Comparison of ENCODE assay signal across 8 cellular contexts in genomic region chr12:100573499-100574261, GRCh38. TPM values are rescaled to one million over a fixed set of nuclear protein-coding genes. Genes with fewer than 3 reads are reported as not detected.
DNase-seq lines count a peak whose midpoint lies in the region; ATAC-seq, FAIRE-seq and TF ChIP-seq lines count a peak whose summit lies in the region.

TSS of gene GAS2L3 (plus strand) at chr12:100573684. CDS start at chr12:100594905, 21,221 bp downstream.

- H3K4me3 ChIP-seq in K562 (peak within 1 kb of the TSS; percentile 54), rectal smooth muscle tissue (ENCODE audit: low read length) (peak within 1 kb of the TSS; percentile 70)

- peak within 1 kb of the TSS; percentile 91 for H2AFZ ChIP-seq in K562 (ENCODE audit: low read depth, low read length)

- POLR2A ChIA-PET in K562 (lab: Yijun Ruan, JAX): interaction anchor here (0.6 to 0.8 kb wide), 2 partner anchors 21 to 1339 kb away, joined by 3 read pairs; no protein-coding TSS in a partner anchor

- CTCF ChIA-PET in K562 (lab: Yijun Ruan, JAX; ENCODE audit: low intra/inter-chr PET ratio): no interaction called here

- H3K9me3 ChIP-seq in K562 (replicated peaks; ENCODE audit: control insufficient read depth, insufficient read depth, low read depth, low read length): no peaks in the 10 kb centered on the region

- H3K4me1 ChIP-seq in K562 (replicated peaks in 1 of 2; ENCODE audit: control insufficient read depth in 2 of 2, insufficient read depth in 2 of 2, low read length in 2 of 2) (peaks cover 0 to 10% of the 10 kb centered on the region in 2 experiments; a peak in 3 of 5 replicates), rectal smooth muscle tissue (ENCODE audit: control insufficient read depth, insufficient read depth, low read length) (peaks cover 7% of the 10 kb centered on the region)

- H3K27ac ChIP-seq in K562 (ENCODE audit: extremely low read depth, low read depth, low read length) (peak within 1 kb of the TSS; percentile 64), rectal smooth muscle tissue (ENCODE audit: low read depth, low read length) (peak within 1 kb of the TSS; percentile 21)

- no peaks in the 10 kb centered on the region for H3K36me3 ChIP-seq in K562 (ENCODE audit: control insufficient read depth, insufficient read depth, low read length)
- no peaks in the 10 kb centered on the region for H3K36me3 ChIP-seq in rectal smooth muscle tissue (ENCODE audit: control insufficient read depth, insufficient read depth, low read length)

- TF ChIP-seq POLR2A in GM12891 (IDR thresholded peaks at IDR 0.05; ENCODE audit: low read depth, low read length) (no peak), K562 (conservative IDR thresholded peaks at IDR 0.05) (peak; percentile 51)

- in situ Hi-C loops in K562 (cut with MboI): loop anchor here (10.0 kb wide), 1 partner anchor 329 kb away; no protein-coding TSS in a partner anchor

- H3K9ac ChIP-seq in K562 (ENCODE audit: insufficient read depth in 1 of 2, low read depth in 2 of 2, low read length in 2 of 2): peak within 1 kb of the TSS; percentile 44 to 86; a peak in 3 of 4 replicates
- peak within 1 kb of the TSS; percentile 16 for H3K9ac ChIP-seq in rectal smooth muscle tissue (ENCODE audit: low read length)

- H3K27me3 ChIP-seq in K562 (ENCODE audit: control insufficient read depth in 2 of 2, insufficient read depth in 2 of 2, low read length in 2 of 2) (no peaks in the 10 kb centered on the region), rectal smooth muscle tissue (ENCODE audit: control insufficient read depth, insufficient read depth, low read length) (no peaks in the 10 kb centered on the region)

- intact Hi-C loops in K562 (cut with micrococcal nuclease): no loop called here

- DNase-seq in GM12891 (ENCODE audit: insufficient read length, low spot score): peak; percentile 68
- DNase-seq in NCI-H1105 (lab: John Stamatoyannopoulos, UW): peak; percentile 93
- peak in 4 of 5 donors; percentile 15 to 74 (median 34) for DNase-seq in T-helper 1 cell
- peak; percentile 84 to 88 (median 85) for DNase-seq in K562 (ENCODE audit: extremely low read depth in 1 of 4, low spot score in 3 of 4)
- DNase-seq in hypothalamus (lab: John Stamatoyannopoulos, UW): peak in 50 of 51 donors; percentile 7 to 86 (median 68)
- DNase-seq in OCI-M2 (lab: John Stamatoyannopoulos, UW; ENCODE audit: unreplicated experiment): no peak

- 26% methylated on average over 16 of the region's 63 CpGs for WGBS in K562 (ENCODE audit: insufficient coverage, low coverage, missing lambda C conversion rate)

- TSS peak; percentile 49 for BruUV-seq in K562 (replicated peaks; lab: Mats Ljungman, UMichigan)

- no peak for TF ChIP-seq RAD21 in K562 (CRISPR knock-in tag; conservative IDR thresholded peaks at IDR 0.05 in 1 of 2, IDR thresholded peaks at IDR 0.05 in 1 of 2)

- peaks cover 8% of the 10 kb centered on the region; the same call in 1 of the 3 replicates for H3K79me2 ChIP-seq in K562 (ENCODE audit: control insufficient read depth, insufficient read depth, low read length)

- FAIRE-seq in GM12891 (lab: Jason Lieb, UNC) (peak; percentile 78), K562 (lab: Jason Lieb, UNC) (no peak)

- ATAC-seq in HG02588 (IDR thresholded peaks at IDR 0.05; ENCODE audit: unreplicated experiment) (peak; percentile 98), K562 (peak; percentile 97)

- H3K9me1 ChIP-seq in K562 (ENCODE audit: control insufficient read depth, insufficient read depth, low read length): no peaks in the 10 kb centered on the region

- TF ChIP-seq EP300 in K562 (IDR thresholded peaks at IDR 0.05; ENCODE audit: low read length): no peak; the same call in 1 of the 2 replicates

- no peak for TF ChIP-seq CTCF in K562 (IDR thresholded peaks at IDR 0.05 in 2 of 3, conservative IDR thresholded peaks at IDR 0.05 in 1 of 3; ENCODE audit: insufficient read depth in 2 of 3, low read depth in 1 of 3, low read length in 3 of 3)

- peak within 1 kb of the TSS; percentile 65 for H3K4me2 ChIP-seq in K562 (ENCODE audit: insufficient read depth, low read length)

- H4K20me1 ChIP-seq in K562 (replicated peaks; ENCODE audit: control insufficient read depth, insufficient read depth, low read length): no peaks in the 10 kb centered on the region

TF ChIP-seq in GM12891, 5 proteins besides CTCF, POLR2A, EP300 and RAD21:
- TF ChIP-seq TAF1 (IDR thresholded peaks at IDR 0.05; ENCODE audit: low read depth, low read length): no peak
- TF ChIP-seq SPI1 (IDR thresholded peaks at IDR 0.05; ENCODE audit: low read depth, low read length): no peak
- no peak for TF ChIP-seq POLR2AphosphoS5 (IDR thresholded peaks at IDR 0.05; ENCODE audit: low read depth, low read length)
- no peak for TF ChIP-seq PAX5 (IDR thresholded peaks at IDR 0.05; ENCODE audit: insufficient read depth, low read length, severe bottlenecking)
- no peak for TF ChIP-seq POU2F2 (IDR thresholded peaks at IDR 0.05; ENCODE audit: low read depth, low read length)

TF ChIP-seq in K562, 482 proteins besides CTCF, POLR2A, EP300 and RAD21 (continues in another document):
- TF ChIP-seq HMGN3 (IDR thresholded peaks at IDR 0.05; ENCODE audit: borderline replicate concordance, extremely low read depth, insufficient read length, low read depth, low read length) (peak; percentile 20), ZSCAN32 (CRISPR knock-in tag; IDR thresholded peaks at IDR 0.05) (no peak), CCNT2 (IDR thresholded peaks at IDR 0.05; ENCODE audit: borderline replicate concordance, extremely low read depth, insufficient read length, low read depth, low read length) (peak; percentile 58), RBFOX2 (IDR thresholded peaks at IDR 0.05; ENCODE audit: low read depth, low read length) (peak; percentile 74), PKNOX1 (IDR thresholded peaks at IDR 0.05) (peak; percentile 85), CBX1 (IDR thresholded peaks at IDR 0.05; ENCODE audit: low read depth) (peak; percentile 51; the same call in 1 of the 2 replicates), RBM25 (IDR thresholded peaks at IDR 0.05; ENCODE audit: low read depth, low read length, severe bottlenecking) (peak; percentile 50), KDM5B (IDR thresholded peaks at IDR 0.05; ENCODE audit: insufficient replicate concordance, low read depth, low read length) (peak; percentile 42), L3MBTL2 (IDR thresholded peaks at IDR 0.05) (peak; percentile 91), UBTF (IDR thresholded peaks at IDR 0.05; ENCODE audit: borderline replicate concordance in 1 of 2, low read depth in 2 of 2, low read length in 2 of 2) (no peak), TFAP4 (CRISPR knock-in tag; IDR thresholded peaks at IDR 0.05; ENCODE audit: borderline replicate concordance) (peak; percentile 61; the same call in 1 of the 2 replicates)

RNA-seq across cellular contexts. Expression of gene GAS2L3, which starts in this region (rescaled TPM):
- 0.76 TPM for polyA plus RNA-seq in GM12891 (2012; ENCODE audit: low read depth, missing spikeins)
- 4.0 and 15.6 TPM in 2 replicates for total RNA-seq in K562 (2011; cell fraction: chromatin; rRNA removed; ENCODE audit: low replicate concordance)
- total RNA-seq in K562 (2011; cell fraction: nucleolus; rRNA removed): 2.2 and 2.5 TPM in 2 replicates
- 4.7 and 8.2 TPM in 2 replicates for total RNA-seq in K562 (2011; cell fraction: nucleoplasm; rRNA removed)
- total RNA-seq in K562 (2014; rRNA removed) (2.0 and 3.5 TPM in 2 replicates), K562 (2014; rRNA removed; fragmentation: Illumina TruSeq; extraction: Trizol) (6.9 and 7.3 TPM in 2 replicates), K562 (2015; rRNA removed; fragmentation: Illumina TruSeq; extraction: Trizol) (7.2 and 9.8 TPM in 2 replicates), K562 (2021) (5.0 and 5.9 TPM in 2 replicates)
- polyA plus RNA-seq in K562 (2011; rRNA removed) (2.2 and 2.6 TPM in 2 replicates), K562 (2014; fragmentation: Illumina TruSeq; extraction: Trizol) (3.9 and 5.0 TPM in 2 replicates), K562 (2014; fragmentation: Nextera tagmentation; extraction: Ambion mirVana) (1 to 10 TPM; 1.6 to 2.2 TPM), K562 (2014; rRNA removed) (1.5 and 2.8 TPM in 2 replicates)
- polyA plus RNA-seq in K562 (2011; cell fraction: cytosol; rRNA removed): 0.25 and 0.56 TPM in 2 replicates
- polyA plus RNA-seq in K562 (2011; cell fraction: nucleus; rRNA removed): 2.1 and 4.6 TPM in 2 replicates
- 3.2 and 5.2 TPM in 2 replicates for polyA plus RNA-seq in K562 (2012)
- polyA minus RNA-seq in K562 (2011; rRNA and poly(A)+ RNA removed): 4.2 and 5.1 TPM in 2 replicates
- polyA minus RNA-seq in K562 (2011; cell fraction: cytosol; rRNA and poly(A)+ RNA removed): 0.64 and 1.1 TPM in 2 replicates
- polyA minus RNA-seq in K562 (2011; cell fraction: nucleus; rRNA and poly(A)+ RNA removed): 3.1 and 8.6 TPM in 2 replicates
